ENCODE assay signal across 9 cellular contexts in the genomic region with DNA sequence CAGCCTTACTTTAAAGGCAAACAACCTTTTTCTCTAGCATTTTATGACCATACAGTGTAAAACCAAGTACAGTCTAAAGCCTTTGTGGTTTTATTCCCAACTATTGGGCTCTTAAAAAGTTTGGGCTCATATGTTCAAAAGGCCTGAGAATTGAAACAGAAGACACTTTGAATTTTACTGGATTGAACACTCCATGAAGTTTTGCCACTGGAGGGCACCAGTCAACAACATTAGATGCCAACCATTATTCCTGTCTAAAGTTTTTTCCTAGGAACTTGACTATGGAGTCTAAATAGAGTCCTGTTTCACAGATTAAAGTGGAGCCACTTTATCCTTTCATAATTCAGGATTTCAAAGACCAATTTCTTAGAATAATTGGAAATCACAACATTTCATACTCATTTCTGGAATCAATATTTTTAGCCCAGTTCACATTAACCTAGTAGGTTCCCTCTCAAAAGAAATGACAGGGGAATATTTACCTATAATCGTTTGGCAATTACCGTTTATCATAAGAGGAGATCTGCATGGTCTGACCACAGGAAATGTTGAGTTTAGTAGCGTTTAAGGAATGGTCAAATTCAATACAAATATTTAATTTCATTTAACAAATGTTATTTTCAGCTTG.
DNase-seq lines count a peak whose midpoint lies in the region; ATAC-seq and TF ChIP-seq lines count a peak whose summit lies in the region.
"Had no signal": no experiment of that assay in that cellular context is flagged by ENCODE, and none has a peak within 500 bp of the region (broad histone marks: within the 10 kb centered on the region; RNA-seq: fewer than 3 reads in every experiment).

No MANE protein-coding gene starts in this region.

- no peaks in the 10 kb centered on the region for H3K9me3 ChIP-seq in body of pancreas
- no peaks in the 10 kb centered on the region for H3K9me3 ChIP-seq in CD8-positive, alpha-beta T cell (ENCODE audit: low read length)

- CTCF ChIA-PET in CD8-positive, alpha-beta T cell (lab: Charles Lee), result no interaction called here

- H3K27ac ChIP-seq in body of pancreas, result no peak overlapping the region
- H3K27ac ChIP-seq in CD8-positive, alpha-beta T cell (ENCODE audit: low read depth, low read length), result no peak overlapping the region
- H3K27ac ChIP-seq: SK-N-MC had no signal

- DNase-seq in G401 (ENCODE audit: low spot score) (peak; percentile 43), NCI-H1048 (lab: John Stamatoyannopoulos, UW) (peak; percentile 16), body of pancreas (peak; percentile 31 to 66 (median 48)), left kidney (ENCODE audit: low read depth, low spot score) (peak; percentile 79)
- DNase-seq in CD8-positive, alpha-beta T cell, result no peak

- no peaks in the 10 kb centered on the region for H3K27me3 Mint-ChIP-seq in CD8-positive, alpha-beta T cell (ENCODE audit: low read depth)

- ATAC-seq in body of pancreas (no peak), HG03378 (IDR thresholded peaks at IDR 0.05; ENCODE audit: unreplicated experiment) (no peak), HG02884 (IDR thresholded peaks at IDR 0.05; ENCODE audit: unreplicated experiment) (no peak), GM19397 (IDR thresholded peaks at IDR 0.05; ENCODE audit: unreplicated experiment) (no peak)
- ATAC-seq in CD8-positive, alpha-beta T cell, result no peak

- no peak overlapping the region for H3K27ac Mint-ChIP-seq in CD8-positive, alpha-beta T cell

- no peaks in the 10 kb centered on the region for H3K4me1 Mint-ChIP-seq in CD8-positive, alpha-beta T cell (ENCODE audit: low read depth)

- no peaks in the 10 kb centered on the region for H3K4me1 ChIP-seq in body of pancreas
- no peaks in the 10 kb centered on the region for H3K4me1 ChIP-seq in CD8-positive, alpha-beta T cell (ENCODE audit: insufficient read depth, low read length)

- TF ChIP-seq POLR2A in body of pancreas (IDR thresholded peaks at IDR 0.05), result no peak

- 19 to 20% methylated on average over 3 of the region's 3 CpGs for WGBS in body of pancreas, 2 donors

- no peaks in the 10 kb centered on the region for H3K27me3 ChIP-seq in body of pancreas
- no peaks in the 10 kb centered on the region for H3K27me3 ChIP-seq in CD8-positive, alpha-beta T cell (ENCODE audit: insufficient read depth, low read length)

- H3K36me3 ChIP-seq in body of pancreas (replicated peaks in 1 of 2; ENCODE audit: insufficient read depth in 1 of 2, low read depth in 2 of 2), result no peaks in the 10 kb centered on the region
- no peaks in the 10 kb centered on the region for H3K36me3 ChIP-seq in CD8-positive, alpha-beta T cell (ENCODE audit: insufficient read depth, low read length)

- no peaks in the 10 kb centered on the region for H3K36me3 Mint-ChIP-seq in CD8-positive, alpha-beta T cell

- in situ Hi-C loops in G401 (cut with HindIII; ENCODE audit: low sequenced_read_pairs), result no loop called here

- H3K4me3 Mint-ChIP-seq in CD8-positive, alpha-beta T cell, result no peak overlapping the region

- POLR2A ChIA-PET in CD8-positive, alpha-beta T cell (lab: Charles Lee), result no interaction called here

- intact Hi-C loops in body of pancreas (cut with DNase I), result no loop called here
- intact Hi-C loops in CD8-positive, alpha-beta T cell (cut with DNase I, micrococcal nuclease), result no loop called here

- H3K4me3 ChIP-seq in body of pancreas, result no peak overlapping the region
- no peak overlapping the region for H3K4me3 ChIP-seq in CD8-positive, alpha-beta T cell (ENCODE audit: low read depth, low read length)
- H3K4me3 ChIP-seq: SK-N-MC had no signal

- peaks cover 3% of the 10 kb centered on the region for H3K9me3 Mint-ChIP-seq in CD8-positive, alpha-beta T cell

- peak in 6 of 7 experiments; percentile 54 to 69 (median 65) for TF ChIP-seq CTCF in body of pancreas (IDR thresholded peaks at IDR 0.05)
- TF ChIP-seq CTCF in CD8-positive, alpha-beta T cell (IDR thresholded peaks at IDR 0.05), result no peak

Comparison
In these comparisons a context has a peak if more than half of its experiments do, and no peak if none do; other contexts are left out.
1. DNase-seq: peak in G401 (single experiment), NCI-H1048 (single experiment), body of pancreas (4 of 4) and left kidney (single experiment); none in CD8-positive, alpha-beta T cell (0 of 7).